Comparison of ENCODE assay signal across 13 cellular contexts in the genomic region with DNA sequence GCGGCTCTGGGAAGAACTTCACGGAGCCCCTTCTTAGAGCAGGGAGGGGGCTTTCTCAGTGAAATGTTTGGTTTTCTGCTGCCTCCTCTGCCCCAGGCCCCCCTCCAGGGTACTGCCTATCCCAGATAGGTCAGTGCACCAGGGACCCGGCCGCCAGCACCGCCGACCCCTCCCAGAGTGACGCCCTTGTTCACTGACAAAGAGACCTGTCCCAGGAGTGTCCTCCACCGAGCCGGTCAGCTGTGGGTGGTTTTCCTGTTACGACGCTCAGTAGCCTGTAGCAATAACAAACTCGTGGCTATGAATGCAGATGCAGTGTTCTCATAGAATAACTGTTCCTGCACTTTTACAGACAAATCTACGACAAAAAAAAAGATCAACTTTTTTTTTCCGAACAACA.
DNase-seq lines count a peak whose midpoint lies in the region; ATAC-seq and TF ChIP-seq lines count a peak whose summit lies in the region.
"Had no signal": no experiment of that assay in that cellular context is flagged by ENCODE, and none has a peak within 500 bp of the region (broad histone marks: within the 10 kb centered on the region; RNA-seq: fewer than 3 reads in every experiment).

No MANE protein-coding gene starts in this region.

- H3K4me3 Mint-ChIP-seq in chondrocyte (ENCODE audit: unreplicated experiment), result no peak overlapping the region
- H3K4me3 Mint-ChIP-seq in natural killer cell treated with Interleukin-12 subunit alpha and Interleukin-12 subunit beta and Interleukin-15 and Interleukin-18, amount 100 ng/mL, for 72 hours, result no peak overlapping the region
- H3K4me3 Mint-ChIP-seq: activated naive CD8-positive, alpha-beta T cell treated with anti-CD3 and anti-CD28 coated beads for 36 hours; T-cell had no signal

- no peaks in the 10 kb centered on the region for H3K27me3 ChIP-seq in tibial artery

- peaks cover 31% of the 10 kb centered on the region for H3K36me3 Mint-ChIP-seq in chondrocyte (ENCODE audit: low read depth)
- H3K36me3 Mint-ChIP-seq in natural killer cell treated with Interleukin-12 subunit alpha and Interleukin-12 subunit beta and Interleukin-15 and Interleukin-18, amount 100 ng/mL, for 72 hours, result no peaks in the 10 kb centered on the region

- H3K9me3 Mint-ChIP-seq in chondrocyte (ENCODE audit: low read depth), result no peaks in the 10 kb centered on the region
- H3K9me3 Mint-ChIP-seq in natural killer cell treated with Interleukin-12 subunit alpha and Interleukin-12 subunit beta and Interleukin-15 and Interleukin-18, amount 100 ng/mL, for 72 hours, result no peaks in the 10 kb centered on the region
- H3K9me3 Mint-ChIP-seq: T-cell had no signal

- intact Hi-C loops in tibial artery (cut with DNase I; ENCODE audit: low total_unique reads), result no loop called here

- CTCF ChIA-PET in RWPE1 (lab: Yijun Ruan, JAX), result no interaction called here

- H3K36me3 ChIP-seq in tibial artery, result peaks cover 10 to 34% (median 23%) of the 10 kb centered on the region in 3 donors

- DNase-seq in RWPE1 (ENCODE audit: low spot score), result no peak
- no peak for DNase-seq in chondrocyte (ENCODE audit: low spot score)
- peak; percentile 38 for DNase-seq in natural killer cell treated with Interleukin-12 subunit alpha and Interleukin-12 subunit beta and Interleukin-15 and Interleukin-18, amount 100 ng/mL, for 72 hours (ENCODE audit: low spot score)
- DNase-seq in tibial artery, result peak in 1 of 2 donors; percentile 63
- DNase-seq in NCI-H2029 (lab: John Stamatoyannopoulos, UW), result no peak
- DNase-seq: activated CD4-positive, CD25-positive, alpha-beta regulatory T cell; activated naive CD8-positive, alpha-beta T cell treated with anti-CD3 and anti-CD28 coated beads for 36 hours; EL; left colon; NCI-H187 treated with DMSO at 0.1 percent for 48 hours; T-cell had no signal

- H3K27ac Mint-ChIP-seq in chondrocyte (ENCODE audit: unreplicated experiment), result peak overlapping the region; percentile 99
- H3K27ac Mint-ChIP-seq in natural killer cell treated with Interleukin-12 subunit alpha and Interleukin-12 subunit beta and Interleukin-15 and Interleukin-18, amount 100 ng/mL, for 72 hours, result no peak overlapping the region
- H3K27ac Mint-ChIP-seq: activated naive CD8-positive, alpha-beta T cell treated with anti-CD3 and anti-CD28 coated beads for 36 hours; T-cell had no signal

- H3K4me3 ChIP-seq in tibial artery, result no peak overlapping the region

- no peak for TF ChIP-seq CTCF in RWPE1 (conservative IDR thresholded peaks at IDR 0.05; ENCODE audit: low read depth)
- no peak for TF ChIP-seq CTCF in chondrocyte (IDR thresholded peaks at IDR 0.05)
- no peak for TF ChIP-seq CTCF in tibial artery (IDR thresholded peaks at IDR 0.05)

- ATAC-seq in natural killer cell treated with Interleukin-12 subunit alpha and Interleukin-12 subunit beta and Interleukin-15 and Interleukin-18, amount 100 ng/mL, for 72 hours, result no peak
- ATAC-seq in GM19463 (IDR thresholded peaks at IDR 0.05; ENCODE audit: unreplicated experiment) (no peak), HG02610 (IDR thresholded peaks at IDR 0.05; ENCODE audit: unreplicated experiment) (no peak)
- ATAC-seq: T-cell had no signal

- H3K4me1 Mint-ChIP-seq in chondrocyte (ENCODE audit: low read depth), result peaks cover 85% of the 10 kb centered on the region
- peaks cover 0 to 14% of the 10 kb centered on the region in 2 donors for H3K4me1 Mint-ChIP-seq in natural killer cell treated with Interleukin-12 subunit alpha and Interleukin-12 subunit beta and Interleukin-15 and Interleukin-18, amount 100 ng/mL, for 72 hours (ENCODE audit: low read depth in 2 of 2)

- POLR2A ChIA-PET in RWPE1 (lab: Yijun Ruan, JAX; ENCODE audit: low non-redundant PET), result no interaction called here

- no peaks in the 10 kb centered on the region for H3K27me3 Mint-ChIP-seq in chondrocyte (ENCODE audit: low read depth)
- no peaks in the 10 kb centered on the region for H3K27me3 Mint-ChIP-seq in natural killer cell treated with Interleukin-12 subunit alpha and Interleukin-12 subunit beta and Interleukin-15 and Interleukin-18, amount 100 ng/mL, for 72 hours
- H3K27me3 Mint-ChIP-seq: activated naive CD8-positive, alpha-beta T cell treated with anti-CD3 and anti-CD28 coated beads for 36 hours; T-cell had no signal

- no peaks in the 10 kb centered on the region for H3K9me3 ChIP-seq in tibial artery

- H3K4me1 ChIP-seq in tibial artery, result peaks cover 5 to 95% (median 75%) of the 10 kb centered on the region in 4 donors

- peak overlapping the region; percentile 52 for H3K27ac ChIP-seq in RWPE1
- peak overlapping the region; percentile 83 to 85 for H3K27ac ChIP-seq in tibial artery
